1 cellular context compared by ENCODE assay signal in genomic region chr6:44176935-44177509, GRCh38.
TF ChIP-seq lines count a peak whose summit lies in the region.

No MANE protein-coding gene starts in this region.

TF ChIP-seq in H1, 55 proteins besides CTCF, POLR2A, EP300 and RAD21:
- TF ChIP-seq YY1 (IDR thresholded peaks at IDR 0.05; ENCODE audit: low read depth, low read length) (no peak), EGR1 (IDR thresholded peaks at IDR 0.05; ENCODE audit: borderline replicate concordance, low read depth, low read length) (no peak), ASH2L (IDR thresholded peaks at IDR 0.05; ENCODE audit: low read length) (no peak), PHF8 (conservative IDR thresholded peaks at IDR 0.05; ENCODE audit: low read depth, low read length) (no peak), JUND (IDR thresholded peaks at IDR 0.05; ENCODE audit: low read length) (no peak), SIRT6 (IDR thresholded peaks at IDR 0.05; ENCODE audit: low read length) (no peak), JUN (IDR thresholded peaks at IDR 0.05; ENCODE audit: low read depth, low read length) (no peak), NRF1 (IDR thresholded peaks at IDR 0.05; ENCODE audit: low read depth, low read length) (no peak), NANOG (IDR thresholded peaks at IDR 0.05; ENCODE audit: insufficient read depth, low read depth, low read length, poor library complexity, severe bottlenecking) (no peak), SIX5 (IDR thresholded peaks at IDR 0.05; ENCODE audit: low read depth, low read length) (no peak), SIN3A (conservative IDR thresholded peaks at IDR 0.05 in 1 of 2, IDR thresholded peaks at IDR 0.05 in 1 of 2; ENCODE audit: low read depth in 1 of 2, low read length in 2 of 2) (no peak), SP1 (IDR thresholded peaks at IDR 0.05; ENCODE audit: low read depth, low read length) (no peak), SRF (IDR thresholded peaks at IDR 0.05; ENCODE audit: low read depth, low read length) (no peak), BCL11A (IDR thresholded peaks at IDR 0.05; ENCODE audit: low read depth in 2 of 2, low read length in 2 of 2) (no peak)
TF ChIP-seq in H1: peak in this region for 0.
